16 cellular contexts compared by ENCODE assay signal in genomic region chr4:13966241-13967195, GRCh38.
DNase-seq lines count a peak whose midpoint lies in the region; ATAC-seq and TF ChIP-seq lines count a peak whose summit lies in the region.
"Had no signal": no experiment of that assay in that cellular context is flagged by ENCODE, and none has a peak within 500 bp of the region (broad histone marks: within the 10 kb centered on the region; RNA-seq: fewer than 3 reads in every experiment).

No MANE protein-coding gene starts in this region.

- no peak overlapping the region for H3K27ac Mint-ChIP-seq in T-cell
- H3K27ac Mint-ChIP-seq: activated CD4-positive, alpha-beta memory T cell treated with anti-CD3 and anti-CD28 coated beads, Interleukin-2, amount 10 ng/mL, durations not matched to agents 7 days and 5 days; activated naive CD8-positive, alpha-beta T cell treated with anti-CD3 and anti-CD28 coated beads, Interleukin-2, amount 10 ng/mL, durations not matched to agents 7 days and 5 days; CD8-positive, alpha-beta T cell; stimulated activated naive CD8-positive, alpha-beta T cell treated with anti-CD3 and anti-CD28 coated beads, Interleukin-15, Interleukin-2, amounts not matched to agents 100 ng/mL and 50 ng/mL, for 24 hours had no signal

- no peaks in the 10 kb centered on the region for H3K36me3 Mint-ChIP-seq in T-cell
- H3K36me3 Mint-ChIP-seq: activated naive CD8-positive, alpha-beta T cell treated with anti-CD3 and anti-CD28 coated beads, Interleukin-2, amount 10 ng/mL, durations not matched to agents 7 days and 5 days; CD8-positive, alpha-beta T cell had no signal

- no peaks in the 10 kb centered on the region for H3K27me3 ChIP-seq in right lobe of liver
- H3K27me3 ChIP-seq: SJCRH30 had no signal

- 62% methylated on average over 7 of the region's 8 CpGs for WGBS in right lobe of liver (ENCODE audit: insufficient coverage, low coverage, low lambda C conversion rate, missing lambda C conversion rate)

- DNase-seq in AG09309 (ENCODE audit: low read depth): peak; percentile 29
- peak; percentile 85 for DNase-seq in M059J (ENCODE audit: low read depth)
- peak; percentile 78 for DNase-seq in dermis blood vessel endothelial cell
- no peak for DNase-seq in right lobe of liver
- no peak for DNase-seq in T-cell
- DNase-seq: activated CD4-positive, alpha-beta memory T cell treated with anti-CD3 and anti-CD28 coated beads, Interleukin-2, amount 10 ng/mL, durations not matched to agents 7 days and 5 days; activated naive CD8-positive, alpha-beta T cell treated with anti-CD3 and anti-CD28 coated beads, Interleukin-2, amount 10 ng/mL, durations not matched to agents 7 days and 5 days; CD8-positive, alpha-beta T cell; foreskin melanocyte; NCI-H345; SJCRH30 had no signal

- H3K27ac ChIP-seq in right lobe of liver: no peak overlapping the region
- H3K27ac ChIP-seq: KMS-11, SJCRH30 had no signal

- no peaks in the 10 kb centered on the region for H3K4me1 Mint-ChIP-seq in T-cell
- H3K4me1 Mint-ChIP-seq: activated CD4-positive, alpha-beta memory T cell treated with anti-CD3 and anti-CD28 coated beads, Interleukin-2, amount 10 ng/mL, durations not matched to agents 7 days and 5 days; activated naive CD8-positive, alpha-beta T cell treated with anti-CD3 and anti-CD28 coated beads, Interleukin-2, amount 10 ng/mL, durations not matched to agents 7 days and 5 days had no signal

- POLR2A ChIA-PET in T-cell (lab: Charles Lee): no interaction called here

- TF ChIP-seq CTCF in AG09309 (IDR thresholded peaks at IDR 0.05; ENCODE audit: control insufficient read depth, insufficient read depth, low read depth, low read length, missing control alignments) (peak; percentile 40), right lobe of liver (IDR thresholded peaks at IDR 0.05) (no peak)

- no peak overlapping the region for H3K4me3 ChIP-seq in AG09309 (ENCODE audit: control insufficient read depth, low read depth, low read length)
- H3K4me3 ChIP-seq in right lobe of liver: no peak overlapping the region
- H3K4me3 ChIP-seq: SJCRH30 had no signal

- CTCF ChIA-PET in T-cell (lab: Charles Lee): interaction anchor here in 1 of 2 donors (0.5 kb wide), 1 partner anchor 471 kb away, joined by 4 read pairs; no protein-coding TSS in a partner anchor

- no peaks in the 10 kb centered on the region for H3K4me1 ChIP-seq in right lobe of liver
- H3K4me1 ChIP-seq: SJCRH30 had no signal

- no peaks in the 10 kb centered on the region for H3K9me3 Mint-ChIP-seq in T-cell
- H3K9me3 Mint-ChIP-seq: activated CD4-positive, alpha-beta memory T cell treated with anti-CD3 and anti-CD28 coated beads, Interleukin-2, amount 10 ng/mL, durations not matched to agents 7 days and 5 days; activated naive CD8-positive, alpha-beta T cell treated with anti-CD3 and anti-CD28 coated beads, Interleukin-2, amount 10 ng/mL, durations not matched to agents 7 days and 5 days; CD8-positive, alpha-beta T cell; stimulated activated naive CD8-positive, alpha-beta T cell treated with anti-CD3 and anti-CD28 coated beads, Interleukin-15, Interleukin-2, amounts not matched to agents 100 ng/mL and 50 ng/mL, for 24 hours had no signal

- peaks cover 0 to 4% of the 10 kb centered on the region in 2 donors for H3K27me3 Mint-ChIP-seq in T-cell
- H3K27me3 Mint-ChIP-seq: activated CD4-positive, alpha-beta memory T cell treated with anti-CD3 and anti-CD28 coated beads, Interleukin-2, amount 10 ng/mL, durations not matched to agents 7 days and 5 days; activated naive CD8-positive, alpha-beta T cell treated with anti-CD3 and anti-CD28 coated beads, Interleukin-2, amount 10 ng/mL, durations not matched to agents 7 days and 5 days had no signal

- no peak overlapping the region for H3K4me3 Mint-ChIP-seq in T-cell
- H3K4me3 Mint-ChIP-seq: activated CD4-positive, alpha-beta memory T cell treated with anti-CD3 and anti-CD28 coated beads, Interleukin-2, amount 10 ng/mL, durations not matched to agents 7 days and 5 days; activated naive CD8-positive, alpha-beta T cell treated with anti-CD3 and anti-CD28 coated beads, Interleukin-2, amount 10 ng/mL, durations not matched to agents 7 days and 5 days; CD8-positive, alpha-beta T cell; stimulated activated naive CD8-positive, alpha-beta T cell treated with anti-CD3 and anti-CD28 coated beads, Interleukin-15, Interleukin-2, amounts not matched to agents 100 ng/mL and 50 ng/mL, for 24 hours had no signal

- H3K9me3 ChIP-seq in right lobe of liver: no peaks in the 10 kb centered on the region
- H3K9me3 ChIP-seq: SJCRH30 had no signal

- H3K36me3 ChIP-seq in right lobe of liver: no peaks in the 10 kb centered on the region
- H3K36me3 ChIP-seq: SJCRH30 had no signal

- intact Hi-C loops in right lobe of liver (cut with DNase I): no loop called here

- no peak for TF ChIP-seq POLR2A in right lobe of liver (IDR thresholded peaks at IDR 0.05)

- ATAC-seq in right lobe of liver: peak; percentile 41 to 87 (median 69)
- ATAC-seq in HG03565 (IDR thresholded peaks at IDR 0.05; ENCODE audit: unreplicated experiment): no peak
- no peak for ATAC-seq in T-cell (replicated peaks in 1 of 4)
- ATAC-seq in GM19467 (IDR thresholded peaks at IDR 0.05; ENCODE audit: unreplicated experiment): no peak
- no peak for ATAC-seq in HG03045 (IDR thresholded peaks at IDR 0.05; ENCODE audit: unreplicated experiment)
- ATAC-seq: CD8-positive, alpha-beta T cell had no signal

Comparison
In these comparisons a context has a peak if more than half of its experiments do, and no peak if none do; other contexts are left out.
1. DNase-seq: peak in AG09309 (single experiment), M059J (single experiment) and dermis blood vessel endothelial cell (single experiment); none in right lobe of liver (0 of 3) and T-cell (0 of 34).
2. ATAC-seq: peak in right lobe of liver (4 of 4); none in HG03565 (single experiment), T-cell (0 of 4), GM19467 (single experiment) and HG03045 (single experiment).